25 cellular contexts compared by ENCODE assay signal in genomic region chr10:81297292-81297691, GRCh38.
"Had no signal": no experiment of that assay in that cellular context is flagged by ENCODE, and none has a peak within 500 bp of the region (broad histone marks: within the 10 kb centered on the region; RNA-seq: fewer than 3 reads in every experiment).

No MANE protein-coding gene starts in this region.

- FAIRE-seq: endometrium, keratinocyte had no signal

- DNase-seq: cortex of kidney; effector memory CD8-positive, alpha-beta T cell; erythroblast; esophagus squamous epithelium; foreskin melanocyte; left ventricle myocardium superior; lower lobe of right lung; natural killer cell; occipital lobe; ovary; posterior cingulate gyrus; psoas muscle; right cardiac atrium; stimulated activated CD4-positive, alpha-beta T cell treated with anti-CD3 and anti-CD28 coated beads, Interleukin-15, amount 100 ng/mL, for 24 hours; stimulated activated CD4-positive, alpha-beta T cell treated with anti-CD3 and anti-CD28 coated beads, Interleukin-2, amount 100 ng/mL, for 48 hours; stimulated activated naive B cell treated with anti-CD40 and anti-IgM and Interleukin-4, amounts not matched to agents 10 μg/mL and 1 μg/mL and 100 μg/mL, for 72 hours; upper lobe of left lung; uterus had no signal

- H3K36me3 ChIP-seq: esophagus squamous epithelium, lower lobe of right lung, ovary, thoracic aorta, tibial nerve, upper lobe of left lung, uterus had no signal

- H3K27ac ChIP-seq: esophagus squamous epithelium, lower lobe of right lung, ovary, psoas muscle, skin epidermis, thoracic aorta, tibial nerve, upper lobe of left lung, uterus had no signal

- ATAC-seq: effector memory CD8-positive, alpha-beta T cell; left ventricle myocardium superior; lower lobe of right lung; natural killer cell; psoas muscle; right cardiac atrium; stimulated activated naive B cell treated with anti-CD40 and anti-IgM and Interleukin-4, amounts not matched to agents 10 μg/mL and 1 μg/mL and 100 μg/mL, for 72 hours had no signal

- H3K9me3 ChIP-seq: ovary, psoas muscle, thoracic aorta, upper lobe of left lung, uterus had no signal

- H3K27ac Mint-ChIP-seq: effector memory CD8-positive, alpha-beta T cell; memory B cell; natural killer cell; stimulated activated naive B cell treated with anti-CD40 and anti-IgM and Interleukin-4, amounts not matched to agents 10 μg/mL and 1 μg/mL and 100 μg/mL, for 72 hours; stimulated activated naive CD8-positive, alpha-beta T cell treated with anti-CD3 and anti-CD28 coated beads, Interleukin-15, Interleukin-2, amounts not matched to agents 100 ng/mL and 50 ng/mL, for 24 hours had no signal

- H3K36me3 Mint-ChIP-seq: memory B cell; stimulated activated naive B cell treated with anti-CD40 and anti-IgM and Interleukin-4, amounts not matched to agents 10 μg/mL and 1 μg/mL and 100 μg/mL, for 72 hours had no signal

- H3K27me3 ChIP-seq: esophagus squamous epithelium, ovary, tibial nerve, upper lobe of left lung, uterus had no signal

- H3K4me1 ChIP-seq: esophagus squamous epithelium, lower lobe of right lung, psoas muscle, tibial nerve, upper lobe of left lung, uterus had no signal

- H3K27me3 Mint-ChIP-seq: effector memory CD8-positive, alpha-beta T cell; memory B cell; stimulated activated naive B cell treated with anti-CD40 and anti-IgM and Interleukin-4, amounts not matched to agents 10 μg/mL and 1 μg/mL and 100 μg/mL, for 72 hours; stimulated activated naive CD8-positive, alpha-beta T cell treated with anti-CD3 and anti-CD28 coated beads, Interleukin-15, Interleukin-2, amounts not matched to agents 100 ng/mL and 50 ng/mL, for 24 hours had no signal

- H3K4me3 Mint-ChIP-seq: effector memory CD8-positive, alpha-beta T cell; memory B cell; natural killer cell; stimulated activated naive B cell treated with anti-CD40 and anti-IgM and Interleukin-4, amounts not matched to agents 10 μg/mL and 1 μg/mL and 100 μg/mL, for 72 hours; stimulated activated naive CD8-positive, alpha-beta T cell treated with anti-CD3 and anti-CD28 coated beads, Interleukin-15, Interleukin-2, amounts not matched to agents 100 ng/mL and 50 ng/mL, for 24 hours had no signal

- H3K4me3 ChIP-seq: esophagus squamous epithelium, lower lobe of right lung, ovary, psoas muscle, skin epidermis, thoracic aorta, tibial nerve, upper lobe of left lung, uterus had no signal

- H3K4me1 Mint-ChIP-seq: memory B cell; natural killer cell; stimulated activated naive B cell treated with anti-CD40 and anti-IgM and Interleukin-4, amounts not matched to agents 10 μg/mL and 1 μg/mL and 100 μg/mL, for 72 hours had no signal
